Comparison of ENCODE assay signal across 28 cellular contexts in genomic region chr3:43016513-43016865, GRCh38. TPM values are rescaled to one million over a fixed set of nuclear protein-coding genes. Genes with fewer than 3 reads are reported as not detected.
DNase-seq lines count a peak whose midpoint lies in the region; ATAC-seq, FAIRE-seq and TF ChIP-seq lines count a peak whose summit lies in the region.
"Had no signal": no experiment of that assay in that cellular context is flagged by ENCODE, and none has a peak within 500 bp of the region (broad histone marks: within the 10 kb centered on the region; RNA-seq: fewer than 3 reads in every experiment).

No MANE protein-coding gene starts in this region.

- WGBS in neuronal stem cell (ENCODE audit: extremely low coverage in 2 of 2, insufficient read length in 2 of 2, insufficient replicate concordance in 1 of 2), 2 donors = no CpG with 5 or more reads among the region's 2 CpGs

- H4K8ac ChIP-seq in neuronal stem cell (ENCODE audit: low read depth, low read length) = no peak overlapping the region

- H2BK12ac ChIP-seq in neuronal stem cell (ENCODE audit: low read length) = peak overlapping the region; percentile 7

- peaks cover 38 to 42% of the 10 kb centered on the region in 2 donors for H3K9me3 ChIP-seq in CD4-positive, alpha-beta memory T cell (ENCODE audit: control insufficient read depth in 1 of 2, low read length in 2 of 2)
- H3K9me3 ChIP-seq in neuronal stem cell (replicated peaks in 1 of 2; ENCODE audit: control insufficient read depth in 2 of 2, insufficient read depth in 1 of 2, low read depth in 1 of 2, low read length in 2 of 2) (peaks cover 4 to 9% of the 10 kb centered on the region in 2 donors), Caco-2 (0 out of 2 replicates have a peak, but pooled peaks cover 5% of the 10 kb centered on the region)
- H3K9me3 ChIP-seq: esophagus muscularis mucosa, uterus had no signal

- POLR2A ChIA-PET in CD4-positive, alpha-beta memory T cell (lab: Charles Lee; ENCODE audit: partially characterized antibody) = no interaction called here
- POLR2A ChIA-PET in Caco-2 (lab: Charles Lee) = no interaction called here

- no peak for ATAC-seq in sciatic nerve
- ATAC-seq: foreskin keratinocyte; heart right ventricle; mucosa of descending colon; right cardiac atrium; stimulated activated naive B cell treated with anti-CD40 and anti-IgM and Interleukin-4, amounts not matched to agents 10 μg/mL and 1 μg/mL and 100 μg/mL, for 72 hours had no signal

- no peak overlapping the region for H2AFZ ChIP-seq in neuronal stem cell (ENCODE audit: low read length)

- peak overlapping the region; percentile 30 for H2BK5ac ChIP-seq in neuronal stem cell (ENCODE audit: low read length)

- no peak overlapping the region for H3K9ac ChIP-seq in neuronal stem cell (ENCODE audit: low read depth, low read length, poor library complexity)

- H3K79me1 ChIP-seq in neuronal stem cell (ENCODE audit: low read depth, low read length) = no peaks in the 10 kb centered on the region

- intact Hi-C loops in CD4-positive, alpha-beta memory T cell (cut with micrococcal nuclease) = no loop called here
- intact Hi-C loops in Caco-2 (cut with micrococcal nuclease; ENCODE audit: unreplicated experiment) = no loop called here
- intact Hi-C loops in sciatic nerve (cut with DNase I) = no loop called here

- no peaks in the 10 kb centered on the region for H3K36me3 ChIP-seq in CD4-positive, alpha-beta memory T cell (ENCODE audit: insufficient read depth, low read length)
- H3K36me3 ChIP-seq in bronchial epithelial cell (ENCODE audit: control insufficient read depth, insufficient read depth, low read length) (no peaks in the 10 kb centered on the region), neuronal stem cell (replicated peaks in 1 of 2; ENCODE audit: control insufficient read depth in 2 of 2, insufficient read depth in 2 of 2, low read length in 2 of 2) (no peaks in the 10 kb centered on the region), Caco-2 (ENCODE audit: control insufficient read depth, insufficient read depth, low read length) (no peaks in the 10 kb centered on the region)
- H3K36me3 ChIP-seq: esophagus muscularis mucosa, heart right ventricle, uterus had no signal

- H2BK120ac ChIP-seq in neuronal stem cell (ENCODE audit: low read depth, low read length) = no peak overlapping the region

- FAIRE-seq in bronchial epithelial cell (lab: Jason Lieb, UNC) = peak; percentile 13

- no peaks in the 10 kb centered on the region for H3K27me3 Mint-ChIP-seq in CD4-positive, alpha-beta memory T cell
- H3K27me3 Mint-ChIP-seq in Caco-2 (ENCODE audit: insufficient read depth, unreplicated experiment) = no peaks in the 10 kb centered on the region
- H3K27me3 Mint-ChIP-seq: activated CD4-positive, alpha-beta T cell treated with anti-CD3 and anti-CD28 coated beads, Interleukin-2, amount 10 ng/mL, durations not matched to agents 24 days and 14 days had no signal

- H3K4me2 ChIP-seq in neuronal stem cell (ENCODE audit: insufficient read depth, low read length, poor library complexity, severe bottlenecking) = no peak overlapping the region

- no peak overlapping the region for H3K23ac ChIP-seq in neuronal stem cell (ENCODE audit: low read depth, low read length, poor library complexity)

- H3K18ac ChIP-seq in neuronal stem cell (ENCODE audit: low read length) = no peak overlapping the region

- no peak overlapping the region for H2BK15ac ChIP-seq in neuronal stem cell (ENCODE audit: low read length)

- peak overlapping the region; percentile 48 for H3K27ac ChIP-seq in CD4-positive, alpha-beta memory T cell (ENCODE audit: low read depth, low read length)
- no peak overlapping the region for H3K27ac ChIP-seq in neuronal stem cell (replicated peaks; ENCODE audit: low read length)
- H3K27ac ChIP-seq: esophagus muscularis mucosa, foreskin keratinocyte, SK-N-MC, uterus had no signal

- H3K27ac Mint-ChIP-seq in CD4-positive, alpha-beta memory T cell = no peak overlapping the region
- no peak overlapping the region for H3K27ac Mint-ChIP-seq in Caco-2 (ENCODE audit: unreplicated experiment)
- H3K27ac Mint-ChIP-seq: activated CD4-positive, alpha-beta T cell treated with anti-CD3 and anti-CD28 coated beads, Interleukin-2, amount 10 ng/mL, durations not matched to agents 24 days and 14 days; CD14-positive monocyte; HFFc6; stimulated activated naive B cell treated with anti-CD40 and anti-IgM and Interleukin-4, amounts not matched to agents 10 μg/mL and 1 μg/mL and 100 μg/mL, for 72 hours had no signal

- no peaks in the 10 kb centered on the region for H3K36me3 Mint-ChIP-seq in CD4-positive, alpha-beta memory T cell
- H3K36me3 Mint-ChIP-seq in Caco-2 (ENCODE audit: insufficient read depth, unreplicated experiment) = no peaks in the 10 kb centered on the region
- H3K36me3 Mint-ChIP-seq: CD14-positive monocyte; stimulated activated naive B cell treated with anti-CD40 and anti-IgM and Interleukin-4, amounts not matched to agents 10 μg/mL and 1 μg/mL and 100 μg/mL, for 72 hours had no signal

- H3K14ac ChIP-seq in neuronal stem cell (ENCODE audit: low read length) = no peak overlapping the region

- no peak overlapping the region for H3K4ac ChIP-seq in neuronal stem cell (ENCODE audit: low read length)

- peaks cover 55% of the 10 kb centered on the region for H3K4me1 ChIP-seq in CD4-positive, alpha-beta memory T cell (ENCODE audit: insufficient read depth, low read length)
- H3K4me1 ChIP-seq in neuronal stem cell (ENCODE audit: control insufficient read depth in 2 of 2, insufficient read depth in 1 of 2, low read depth in 1 of 2, low read length in 2 of 2) = peaks cover 0 to 2% of the 10 kb centered on the region in 2 donors
- H3K4me1 ChIP-seq in Caco-2 = no peaks in the 10 kb centered on the region
- H3K4me1 ChIP-seq: foreskin keratinocyte, heart right ventricle, uterus had no signal

- H3K4me3 ChIP-seq in CD4-positive, alpha-beta memory T cell (ENCODE audit: low read length in 2 of 2) = no peak overlapping the region
- H3K4me3 ChIP-seq in Jurkat, Clone E6-1 (ENCODE audit: low read length) = no peak overlapping the region
- H3K4me3 ChIP-seq in bronchial epithelial cell (ENCODE audit: low read depth, low read length) = no peak overlapping the region
- no peak overlapping the region for H3K4me3 ChIP-seq in neuronal stem cell (ENCODE audit: low read length in 2 of 2)
- no peak overlapping the region for H3K4me3 ChIP-seq in Caco-2 (ENCODE audit: low read depth, low read length)
- H3K4me3 ChIP-seq: esophagus muscularis mucosa, heart right ventricle, mucosa of descending colon, SK-N-MC, uterus had no signal

- no peak overlapping the region for H3K4me3 Mint-ChIP-seq in CD4-positive, alpha-beta memory T cell
- H3K4me3 Mint-ChIP-seq in Caco-2 (ENCODE audit: unreplicated experiment) = no peak overlapping the region
- H3K4me3 Mint-ChIP-seq: activated CD4-positive, alpha-beta T cell treated with anti-CD3 and anti-CD28 coated beads, Interleukin-2, amount 10 ng/mL, durations not matched to agents 24 days and 14 days; CD14-positive monocyte; HFFc6; neural crest cell; stimulated activated naive B cell treated with anti-CD40 and anti-IgM and Interleukin-4, amounts not matched to agents 10 μg/mL and 1 μg/mL and 100 μg/mL, for 72 hours had no signal

- H3K27me3 ChIP-seq in CD4-positive, alpha-beta memory T cell (ENCODE audit: insufficient read depth, low read length) = no peaks in the 10 kb centered on the region
- H3K27me3 ChIP-seq in bronchial epithelial cell (ENCODE audit: control insufficient read depth, insufficient read depth, low read length) (no peaks in the 10 kb centered on the region), neuronal stem cell (ENCODE audit: control insufficient read depth in 3 of 3, insufficient read depth in 3 of 3, low read depth in 1 of 3, low read length in 3 of 3) (peaks cover 0 to 4% (median 0%) of the 10 kb centered on the region in 3 experiments), Caco-2 (replicated peaks; ENCODE audit: control insufficient read depth, insufficient read depth, low read length) (no peaks in the 10 kb centered on the region)
- H3K27me3 ChIP-seq: esophagus muscularis mucosa, foreskin keratinocyte, heart right ventricle, uterus had no signal

- TF ChIP-seq CTCF in bronchial epithelial cell (IDR thresholded peaks at IDR 0.05; ENCODE audit: insufficient read depth, low read length, severe bottlenecking) = no peak
- no peak for TF ChIP-seq CTCF in Caco-2 (IDR thresholded peaks at IDR 0.05; ENCODE audit: insufficient read depth in 1 of 2, low read depth in 1 of 2, low read length in 1 of 2, severe bottlenecking in 1 of 2, unreplicated experiment in 1 of 2)

- peaks cover 0 to 4% (median 2%) of the 10 kb centered on the region in 8 donors for H3K9me3 Mint-ChIP-seq in CD4-positive, alpha-beta memory T cell
- no peaks in the 10 kb centered on the region for H3K9me3 Mint-ChIP-seq in Caco-2 (ENCODE audit: unreplicated experiment)
- H3K9me3 Mint-ChIP-seq: activated CD4-positive, alpha-beta T cell treated with anti-CD3 and anti-CD28 coated beads, Interleukin-2, amount 10 ng/mL, durations not matched to agents 24 days and 14 days; HFFc6; neural crest cell; stimulated activated naive B cell treated with anti-CD40 and anti-IgM and Interleukin-4, amounts not matched to agents 10 μg/mL and 1 μg/mL and 100 μg/mL, for 72 hours had no signal

- H3K4me1 Mint-ChIP-seq in CD4-positive, alpha-beta memory T cell = peaks cover 21 to 29% (median 25%) of the 10 kb centered on the region in 4 donors
- no peaks in the 10 kb centered on the region for H3K4me1 Mint-ChIP-seq in Caco-2 (ENCODE audit: low read depth, unreplicated experiment)
- H3K4me1 Mint-ChIP-seq: CD14-positive monocyte; neural crest cell; stimulated activated naive B cell treated with anti-CD40 and anti-IgM and Interleukin-4, amounts not matched to agents 10 μg/mL and 1 μg/mL and 100 μg/mL, for 72 hours had no signal

- no TSS peak for BruUV-seq in Caco-2 (replicated peaks; lab: Mats Ljungman, UMichigan)

- no peak overlapping the region for H4K91ac ChIP-seq in neuronal stem cell (ENCODE audit: low read depth, low read length, poor library complexity)

- peak in 2 of 5 donors; percentile 40 to 41 for DNase-seq in CD4-positive, alpha-beta memory T cell
- DNase-seq in Jurkat, Clone E6-1 (ENCODE audit: low read depth, low spot score) = peak; percentile 67
- DNase-seq in bronchial epithelial cell (ENCODE audit: low read depth) (no peak), neuronal stem cell (ENCODE audit: low spot score) (no peak), Caco-2 (no peak), sciatic nerve (ENCODE audit: low spot score) (no peak), amniotic stem cell (lab: John Stamatoyannopoulos, UW) (no peak)
- no peak for DNase-seq in stimulated activated CD4-positive, alpha-beta T cell treated with anti-CD3 and anti-CD28 coated beads, Interleukin-2, amount 100 ng/mL, for 48 hours
- DNase-seq: activated CD4-positive, alpha-beta T cell treated with anti-CD3 and anti-CD28 coated beads, Interleukin-2, amount 10 ng/mL, durations not matched to agents 24 days and 14 days; activated naive CD4-positive, alpha-beta T cell treated with Interleukin-2 at 50 U/mL for 16 hours; cortex of kidney; DMS 273 treated with DMSO at 0.1 percent for 48 hours; foreskin keratinocyte; heart right ventricle; HFFc6; mucosa of descending colon; NCI-H1092 treated with DMSO at 0.1 percent for 48 hours; NCI-H187 treated with DMSO at 0.1 percent for 48 hours; posterior cingulate gyrus; right cardiac atrium; RPMI8226; stimulated activated naive B cell treated with anti-CD40 and anti-IgM and Interleukin-4, amounts not matched to agents 10 μg/mL and 1 μg/mL and 100 μg/mL, for 72 hours; uterus had no signal

- H2AK5ac ChIP-seq in neuronal stem cell (ENCODE audit: low read depth, low read length) = peak overlapping the region; percentile 48

- CTCF ChIA-PET in CD4-positive, alpha-beta memory T cell (lab: Charles Lee; ENCODE audit: partially characterized antibody) = no interaction called here
- CTCF ChIA-PET in Caco-2 (lab: Charles Lee) = no interaction called here

RNA-seq across cellular contexts. Expression of gene GASK1A, which starts 37.4 kb away (rescaled TPM):
- not detected for total RNA-seq in CD4-positive, alpha-beta memory T cell
- not detected for polyA plus RNA-seq in CD4-positive, alpha-beta memory T cell
- polyA plus RNA-seq in Jurkat, Clone E6-1 (2012; ENCODE audit: insufficient read depth, insufficient read length) = 1.7 TPM
- total RNA-seq in bronchial epithelial cell (0.77 and 1.1 TPM in 2 replicates), Caco-2 (2022) (0.16 TPM in 1 of 2 replicates, not detected in the other), sciatic nerve (17.8 TPM)
- polyA plus RNA-seq in neuronal stem cell (2013, experiment 1 of 2) = 1.8 TPM
- polyA plus RNA-seq in neuronal stem cell (2013, experiment 2 of 2) = 1.7 TPM
- total RNA-seq: activated CD4-positive, alpha-beta T cell treated with anti-CD3 and anti-CD28 coated beads, Interleukin-2, amount 10 ng/mL, durations not matched to agents 24 days and 14 days; HFFc6; lung microvascular endothelial cell had no signal
- polyA plus RNA-seq: CD14-positive monocyte had no signal
